In genomic region chr22:30306629-30307016, GRCh38 we compare ENCODE assay signal across 12 cellular contexts. TPM values are rescaled to one million over a fixed set of nuclear protein-coding genes. Genes with fewer than 3 reads are reported as not detected.
DNase-seq lines count a peak whose midpoint lies in the region; ATAC-seq and TF ChIP-seq lines count a peak whose summit lies in the region.
"Had no signal": no experiment of that assay in that cellular context is flagged by ENCODE, and none has a peak within 500 bp of the region (broad histone marks: within the 10 kb centered on the region; RNA-seq: fewer than 3 reads in every experiment).

No MANE protein-coding gene starts in this region.

- intact Hi-C loops in activated naive CD4-positive, alpha-beta T cell treated with anti-CD3 and anti-CD28 coated beads for 36 hours (cut with micrococcal nuclease) = loop anchor here (1.0 kb wide), 2 partner anchors 9 to 50 kb away; partner anchors contain the start of gene SF3A1
- intact Hi-C loops in left lung (cut with DNase I) = no loop called here

- H3K4me1 ChIP-seq in left lung (peaks cover 73 to 100% of the 10 kb centered on the region in 2 donors), thymus (ENCODE audit: control insufficient read depth, insufficient read depth, low read length) (peaks cover 87% of the 10 kb centered on the region)

- no peaks in the 10 kb centered on the region for H3K36me3 ChIP-seq in left lung
- peaks cover 5% of the 10 kb centered on the region for H3K36me3 ChIP-seq in thymus (ENCODE audit: control insufficient read depth, insufficient read depth)
- no peaks in the 10 kb centered on the region for H3K36me3 ChIP-seq in H7 (replicated peaks; ENCODE audit: control insufficient read depth, insufficient read depth, low read length)

- CTCF ChIA-PET in activated naive CD4-positive, alpha-beta T cell treated with anti-CD3 and anti-CD28 coated beads for 36 hours (lab: Charles Lee) = interaction anchor here (0.7 to 3.6 kb wide), 3 partner anchors 10 to 19 kb away, joined by 3 to 10 read pairs (median 8); no protein-coding TSS in a partner anchor
- CTCF ChIA-PET in activated CD4-positive, alpha-beta memory T cell treated with anti-CD3 and anti-CD28 coated beads, Interleukin-2, amount 10 ng/mL, durations not matched to agents 7 days and 5 days (lab: Charles Lee) = interaction anchor here (0.6 to 9.3 kb wide), 7 partner anchors 8 to 118 kb away, joined by 3 to 89 read pairs (median 4); partner anchors contain the start of genes CASTOR1, RNF215 and TBC1D10A

- H3K27ac ChIP-seq in left lung = peak overlapping the region; percentile 85 to 88
- H3K27ac ChIP-seq in thymus (ENCODE audit: low read depth) = peak overlapping the region; percentile 98

- H3K27me3 Mint-ChIP-seq in activated naive CD4-positive, alpha-beta T cell treated with anti-CD3 and anti-CD28 coated beads for 36 hours (ENCODE audit: low read depth) = no peaks in the 10 kb centered on the region
- no peaks in the 10 kb centered on the region for H3K27me3 Mint-ChIP-seq in activated CD4-positive, alpha-beta memory T cell treated with anti-CD3 and anti-CD28 coated beads, Interleukin-2, amount 10 ng/mL, durations not matched to agents 7 days and 5 days

- POLR2A ChIA-PET in activated CD4-positive, alpha-beta memory T cell treated with anti-CD3 and anti-CD28 coated beads, Interleukin-2, amount 10 ng/mL, durations not matched to agents 7 days and 5 days (lab: Charles Lee) = interaction anchor here (0.7 to 15.7 kb wide), 9 partner anchors 9 to 50 kb away, joined by 3 to 229 read pairs (median 5); partner anchors contain the start of genes CASTOR1, CCDC157, SF3A1 and TBC1D10A

- peaks cover 3% of the 10 kb centered on the region for H3K36me3 Mint-ChIP-seq in activated naive CD4-positive, alpha-beta T cell treated with anti-CD3 and anti-CD28 coated beads for 36 hours (ENCODE audit: low read depth)
- peaks cover 54% of the 10 kb centered on the region for H3K36me3 Mint-ChIP-seq in activated CD4-positive, alpha-beta memory T cell treated with anti-CD3 and anti-CD28 coated beads, Interleukin-2, amount 10 ng/mL, durations not matched to agents 7 days and 5 days (ENCODE audit: low read depth)

- TF ChIP-seq CTCF in left lung (IDR thresholded peaks at IDR 0.05) = no peak

- peak overlapping the region; percentile 97 for H3K27ac Mint-ChIP-seq in activated naive CD4-positive, alpha-beta T cell treated with anti-CD3 and anti-CD28 coated beads for 36 hours
- H3K27ac Mint-ChIP-seq in activated CD4-positive, alpha-beta memory T cell treated with anti-CD3 and anti-CD28 coated beads, Interleukin-2, amount 10 ng/mL, durations not matched to agents 7 days and 5 days = peak overlapping the region; percentile 96

- H3K27me3 ChIP-seq in left lung (no peaks in the 10 kb centered on the region), thymus (ENCODE audit: control insufficient read depth, insufficient read depth) (no peaks in the 10 kb centered on the region), H7 (ENCODE audit: control insufficient read depth, insufficient read depth, low read length) (no peaks in the 10 kb centered on the region)
- H3K27me3 ChIP-seq: right lobe of liver had no signal

- ATAC-seq in left lung = no peak
- ATAC-seq: Panc1 had no signal

- no peak for DNase-seq in activated naive CD4-positive, alpha-beta T cell treated with anti-CD3 and anti-CD28 coated beads for 36 hours
- DNase-seq in activated naive CD4-positive, alpha-beta T cell (lab: John Stamatoyannopoulos, UW) = no peak
- no peak for DNase-seq in activated CD4-positive, alpha-beta memory T cell treated with anti-CD3 and anti-CD28 coated beads, Interleukin-2, amount 10 ng/mL, durations not matched to agents 7 days and 5 days
- DNase-seq in left lung (no peak), anterior cingulate cortex (lab: John Stamatoyannopoulos, UW) (no peak), H7 (no peak)
- no peak for DNase-seq in activated CD4-positive, CD25-positive, alpha-beta regulatory T cell treated with anti-CD3 and anti-CD28 coated beads, Interleukin-2, amount 50 U/mL, for 72 hours
- DNase-seq: NCI-H1930, right lobe of liver had no signal

- peak overlapping the region; percentile 70 for H3K4me3 Mint-ChIP-seq in activated naive CD4-positive, alpha-beta T cell treated with anti-CD3 and anti-CD28 coated beads for 36 hours
- peak overlapping the region; percentile 78 for H3K4me3 Mint-ChIP-seq in activated CD4-positive, alpha-beta memory T cell treated with anti-CD3 and anti-CD28 coated beads, Interleukin-2, amount 10 ng/mL, durations not matched to agents 7 days and 5 days

- peaks cover 98% of the 10 kb centered on the region for H3K4me1 Mint-ChIP-seq in activated naive CD4-positive, alpha-beta T cell treated with anti-CD3 and anti-CD28 coated beads for 36 hours (ENCODE audit: low read depth)
- peaks cover 97% of the 10 kb centered on the region for H3K4me1 Mint-ChIP-seq in activated CD4-positive, alpha-beta memory T cell treated with anti-CD3 and anti-CD28 coated beads, Interleukin-2, amount 10 ng/mL, durations not matched to agents 7 days and 5 days

- H3K4me3 ChIP-seq in left lung (no peak overlapping the region), thymus (ENCODE audit: low read length) (peak overlapping the region; percentile 32), H7 (ENCODE audit: insufficient read depth, low read depth, low read length) (no peak overlapping the region)
- H3K4me3 ChIP-seq: right lobe of liver had no signal

- H3K9me3 ChIP-seq in left lung (no peaks in the 10 kb centered on the region), thymus (ENCODE audit: control insufficient read depth) (no peaks in the 10 kb centered on the region)
- H3K9me3 ChIP-seq: right lobe of liver had no signal

- WGBS in thymus = 5% methylated on average over 1 of the region's 1 CpG

- no peaks in the 10 kb centered on the region for H3K9me3 Mint-ChIP-seq in activated naive CD4-positive, alpha-beta T cell treated with anti-CD3 and anti-CD28 coated beads for 36 hours
- H3K9me3 Mint-ChIP-seq in activated CD4-positive, alpha-beta memory T cell treated with anti-CD3 and anti-CD28 coated beads, Interleukin-2, amount 10 ng/mL, durations not matched to agents 7 days and 5 days = no peaks in the 10 kb centered on the region

RNA-seq across cellular contexts. Expression of gene CASTOR1, which starts 17.3 kb away (rescaled TPM):
- total RNA-seq in activated naive CD4-positive, alpha-beta T cell treated with anti-CD3 and anti-CD28 coated beads for 36 hours = 1 to 10 TPM; 2.1 to 3.8 TPM
- 10 to 100 TPM; 14.2 to 14.6 TPM for total RNA-seq in activated CD4-positive, alpha-beta memory T cell treated with anti-CD3 and anti-CD28 coated beads, Interleukin-2, amount 10 ng/mL, durations not matched to agents 7 days and 5 days
- 10 to 100 TPM; 12.4 to 12.8 TPM for total RNA-seq in left lung
- polyA plus RNA-seq in thymus = 19.6 TPM
- total RNA-seq in H7 (2014; rRNA removed; shearing (Covaris generic)) = 10.2 and 15.4 TPM in 2 replicates

RNA-seq across cellular contexts. Expression of gene TBC1D10A, which starts 20.1 kb away (rescaled TPM):
- total RNA-seq in activated naive CD4-positive, alpha-beta T cell treated with anti-CD3 and anti-CD28 coated beads for 36 hours = 10 to 100 TPM; 19.4 to 21.4 TPM
- total RNA-seq in activated CD4-positive, alpha-beta memory T cell treated with anti-CD3 and anti-CD28 coated beads, Interleukin-2, amount 10 ng/mL, durations not matched to agents 7 days and 5 days = 10 to 100 TPM; 37.9 to 41.6 TPM
- 10 to 100 TPM; 21.7 to 25.4 TPM for total RNA-seq in left lung
- 39.0 TPM for polyA plus RNA-seq in thymus
- 12.0 and 12.6 TPM in 2 replicates for total RNA-seq in H7 (2014; rRNA removed; shearing (Covaris generic))

RNA-seq across cellular contexts. Expression of gene OSM, which starts 40.0 kb away (rescaled TPM):
- 10 to 100 TPM in 1 of 2 experiments, 1 to 10 TPM in 1; 8.9 to 11.2 TPM for total RNA-seq in activated naive CD4-positive, alpha-beta T cell treated with anti-CD3 and anti-CD28 coated beads for 36 hours
- total RNA-seq in activated CD4-positive, alpha-beta memory T cell treated with anti-CD3 and anti-CD28 coated beads, Interleukin-2, amount 10 ng/mL, durations not matched to agents 7 days and 5 days = 100 to 1,000 TPM; 103 to 107 TPM
- 1 to 10 TPM; 4.8 to 6.3 TPM for total RNA-seq in left lung
- polyA plus RNA-seq in thymus = 6.0 TPM
- total RNA-seq in H7 (2014; rRNA removed; shearing (Covaris generic)) = not detected in 2 replicates
- total RNA-seq: fibroblast of lung had no signal
- polyA plus RNA-seq: fibroblast of lung had no signal

RNA-seq across cellular contexts. Expression of gene SF3A1, which starts 50.1 kb away (rescaled TPM):
- 100 to 1,000 TPM; 274 to 276 TPM for total RNA-seq in activated naive CD4-positive, alpha-beta T cell treated with anti-CD3 and anti-CD28 coated beads for 36 hours
- total RNA-seq in activated CD4-positive, alpha-beta memory T cell treated with anti-CD3 and anti-CD28 coated beads, Interleukin-2, amount 10 ng/mL, durations not matched to agents 7 days and 5 days = 100 to 1,000 TPM; 225 to 226 TPM
- 100 to 1,000 TPM; 133 to 146 TPM for total RNA-seq in left lung
- 25.7 TPM for polyA plus RNA-seq in thymus
- total RNA-seq in H7 (2014; rRNA removed; shearing (Covaris generic)) = 70.1 and 97.1 TPM in 2 replicates

RNA-seq across cellular contexts. Expression of gene CCDC157, which starts 50.2 kb away (rescaled TPM):
- 1 to 10 TPM; 1.1 to 1.5 TPM for total RNA-seq in activated naive CD4-positive, alpha-beta T cell treated with anti-CD3 and anti-CD28 coated beads for 36 hours
- 1 to 10 TPM; 3.2 to 3.6 TPM for total RNA-seq in activated CD4-positive, alpha-beta memory T cell treated with anti-CD3 and anti-CD28 coated beads, Interleukin-2, amount 10 ng/mL, durations not matched to agents 7 days and 5 days
- total RNA-seq in left lung = 1 to 10 TPM; 2.8 to 3.9 TPM
- polyA plus RNA-seq in thymus = 3.2 TPM
- 4.7 and 6.1 TPM in 2 replicates for total RNA-seq in H7 (2014; rRNA removed; shearing (Covaris generic))

Comparison
In these comparisons a context has a peak if more than half of its experiments do, and no peak if none do; other contexts are left out.
1. RNA of gene OSM, which starts 40.0 kb away (total RNA-seq): 103 to 107 TPM in activated CD4-positive, alpha-beta memory T cell treated with anti-CD3 and anti-CD28 coated beads, Interleukin-2, amount 10 ng/mL, durations not matched to agents 7 days and 5 days; 8.9 to 11.2 TPM in activated naive CD4-positive, alpha-beta T cell treated with anti-CD3 and anti-CD28 coated beads for 36 hours, 4.8 to 6.3 TPM in left lung and not detected in H7; every median in the first group is over 4 times any median in the second.